11 cellular contexts compared by ENCODE assay signal in genomic region chr21:45019887-45020537, GRCh38. TPM values are rescaled to one million over a fixed set of nuclear protein-coding genes. Genes with fewer than 3 reads are reported as not detected.
A peak's percentile ranks its signal among the peaks of the same experiment; 100 is the strongest.
DNase-seq lines count a peak whose midpoint lies in the region; ATAC-seq and TF ChIP-seq lines count a peak whose summit lies in the region.
"Had no signal": no experiment of that assay in that cellular context is flagged by ENCODE, and none has a peak within 500 bp of the region (broad histone marks: within the 10 kb centered on the region; RNA-seq: fewer than 3 reads in every experiment).

No MANE protein-coding gene starts in this region.

- no peak for TF ChIP-seq RAD21 in IMR-90 (IDR thresholded peaks at IDR 0.05; ENCODE audit: low read length)

- H3K56ac ChIP-seq in IMR-90 (ENCODE audit: extremely low read depth, insufficient read depth, low read length) = no peak overlapping the region

- peak overlapping the region; percentile 70 for H2AK5ac ChIP-seq in IMR-90 (ENCODE audit: low read depth, low read length)

- peaks cover 35% of the 10 kb centered on the region for H3K36me3 ChIP-seq in BLaER1
- no peaks in the 10 kb centered on the region for H3K36me3 ChIP-seq in IMR-90 (ENCODE audit: control insufficient read depth, insufficient read depth, low read length)

- peak overlapping the region; percentile 35 for H3K4ac ChIP-seq in IMR-90 (ENCODE audit: low read depth, low read length)

- H2BK120ac ChIP-seq in IMR-90 (ENCODE audit: low read depth, low read length) = peak overlapping the region; percentile 64

- no peak for DNase-seq in IMR-90
- DNase-seq in left ventricle myocardium superior = peak; percentile 23
- peak; percentile 8 for DNase-seq in progenitor cell of endocrine pancreas (ENCODE audit: low spot score, unreplicated experiment)
- DNase-seq: activated CD4-positive, alpha-beta T cell treated with anti-CD3 and anti-CD28 coated beads for 48 hours; stimulated activated CD4-positive, alpha-beta T cell treated with anti-CD3 and anti-CD28 coated beads, Interleukin-4, amount 100 ng/mL, for 24 hours had no signal

- peak overlapping the region; percentile 73 for H3K4me2 ChIP-seq in BLaER1
- H3K4me2 ChIP-seq in IMR-90 (ENCODE audit: low read depth, low read length) = no peak overlapping the region

- no peak overlapping the region for H3K27ac Mint-ChIP-seq in progenitor cell of endocrine pancreas
- H3K27ac Mint-ChIP-seq: dendritic cell treated with granulocyte-macrophage colony-stimulating factor and Interleukin-4, amounts not matched to agents 40 ng/mL and 50 ng/mL, for 4 days had no signal

- POLR2A ChIA-PET in IMR-90 (lab: Charles Lee; ENCODE audit: unreplicated experiment) = no interaction called here

- H4K91ac ChIP-seq in IMR-90 (ENCODE audit: insufficient read depth, low read depth, low read length) = peak overlapping the region; percentile 66; the same call in 1 of the 2 replicates

- H3K14ac ChIP-seq in IMR-90 (replicated peaks; ENCODE audit: low read depth, low read length) = 0 out of 2 replicates have a peak overlapping the region, but pooled peaks have one; percentile 35

- H4K5ac ChIP-seq in IMR-90 (ENCODE audit: low read depth, low read length) = no peak overlapping the region

- peaks cover 41% of the 10 kb centered on the region for H3K27me3 Mint-ChIP-seq in progenitor cell of endocrine pancreas

- WGBS in IMR-90 (ENCODE audit: extremely low coverage in 2 of 2, insufficient read length in 1 of 2), 2 experiments = 97% methylated on average over 5 of the region's 19 CpGs; no CpG with 5 or more reads in 1 of the 2 experiments

- peak overlapping the region; percentile 57 for H2AFZ ChIP-seq in IMR-90 (replicated peaks; ENCODE audit: low read length, poor library complexity)

- no peak overlapping the region for H2AK9ac ChIP-seq in IMR-90 (replicated peaks; ENCODE audit: low read depth, low read length, poor library complexity)

- in situ Hi-C loops in IMR-90 (cut with MboI; ENCODE audit: low sequenced_read_pairs) = no loop called here

- H3K4me3 ChIP-seq in BLaER1 = no peak overlapping the region
- H3K4me3 ChIP-seq in IMR-90 (ENCODE audit: insufficient read depth, low read depth, low read length) = no peak overlapping the region

- intact Hi-C loops in IMR-90 (cut with micrococcal nuclease) (no loop called here), left ventricle myocardium superior (cut with micrococcal nuclease) (no loop called here)

- no peak overlapping the region for H3K18ac ChIP-seq in IMR-90 (ENCODE audit: low read depth, low read length)

- H3K9ac ChIP-seq in BLaER1 (no peak overlapping the region), IMR-90 (ENCODE audit: low read depth, low read length) (no peak overlapping the region)

- H2BK20ac ChIP-seq in IMR-90 (ENCODE audit: low read depth, low read length) = 0 out of 2 replicates have a peak overlapping the region, but pooled peaks have one; percentile 12

- peaks cover 6% of the 10 kb centered on the region for H3K9me1 ChIP-seq in IMR-90 (ENCODE audit: insufficient read depth, low read length)

- ATAC-seq in IMR-90 (ENCODE audit: low read depth) (no peak), left ventricle myocardium superior (no peak), HG02970 (IDR thresholded peaks at IDR 0.05; ENCODE audit: low FRiP score, unreplicated experiment) (no peak), HG02884 (IDR thresholded peaks at IDR 0.05; ENCODE audit: unreplicated experiment) (no peak), GM19467 (IDR thresholded peaks at IDR 0.05; ENCODE audit: unreplicated experiment) (no peak), GM21528 (IDR thresholded peaks at IDR 0.05; ENCODE audit: low FRiP score, unreplicated experiment) (no peak)

- CTCF ChIA-PET in IMR-90 (lab: Yijun Ruan, JAX) = no interaction called here

- H3K36me3 Mint-ChIP-seq in progenitor cell of endocrine pancreas (ENCODE audit: insufficient read depth) = no peaks in the 10 kb centered on the region

- dilution Hi-C loops in IMR-90 (cut with HindIII; ENCODE audit: low sequenced_read_pairs, unreplicated experiment) = no loop called here

- H3K9me3 Mint-ChIP-seq in progenitor cell of endocrine pancreas (ENCODE audit: low read depth) = peaks cover 11% of the 10 kb centered on the region

- no peak overlapping the region; the same call in 1 of the 2 replicates for H3K23ac ChIP-seq in IMR-90 (ENCODE audit: low read depth, low read length)

- no TSS peak for BruUV-seq in IMR-90 (replicated peaks; lab: Mats Ljungman, UMichigan)

- H3K4me1 Mint-ChIP-seq in progenitor cell of endocrine pancreas (ENCODE audit: low read depth) = peaks cover 13% of the 10 kb centered on the region

- H3K4me1 ChIP-seq in BLaER1 (peaks cover 58% of the 10 kb centered on the region), IMR-90 (ENCODE audit: control insufficient read depth, insufficient read depth, low read length) (peaks cover 5% of the 10 kb centered on the region)

- H4K20me1 ChIP-seq in BLaER1 (no peaks in the 10 kb centered on the region), IMR-90 (ENCODE audit: insufficient read depth, low read length) (no peaks in the 10 kb centered on the region; the same call in 1 of the 2 replicates)

- H3K79me1 ChIP-seq in IMR-90 (ENCODE audit: low read depth in 1 of 2, low read length in 2 of 2) = no peaks in the 10 kb centered on the region

- no peak overlapping the region for H3K4me3 Mint-ChIP-seq in progenitor cell of endocrine pancreas (ENCODE audit: low read depth)
- H3K4me3 Mint-ChIP-seq: dendritic cell treated with granulocyte-macrophage colony-stimulating factor and Interleukin-4, amounts not matched to agents 40 ng/mL and 50 ng/mL, for 4 days had no signal

- no peak for TF ChIP-seq POLR2A in IMR-90 (IDR thresholded peaks at IDR 0.05; ENCODE audit: low read depth, low read length)

- no peak overlapping the region for H2BK5ac ChIP-seq in IMR-90 (ENCODE audit: low read depth, low read length, poor library complexity, severe bottlenecking)

- peak overlapping the region; percentile 31 to 57; a peak in 1 of 4 replicates for H4K8ac ChIP-seq in IMR-90 (ENCODE audit: low read depth in 2 of 2, low read length in 2 of 2)

- TF ChIP-seq CTCF in IMR-90 (conservative IDR thresholded peaks at IDR 0.05; ENCODE audit: low read depth, low read length) (no peak), progenitor cell of endocrine pancreas (IDR thresholded peaks at IDR 0.05; ENCODE audit: unreplicated experiment) (no peak)

- H3K9me3 ChIP-seq in BLaER1 (peaks cover 32% of the 10 kb centered on the region), IMR-90 (ENCODE audit: control insufficient read depth, insufficient read depth, low read length) (peaks cover 5% of the 10 kb centered on the region)

- H2BK15ac ChIP-seq in IMR-90 (ENCODE audit: low read depth, low read length) = peak overlapping the region; percentile 63; the same call in 1 of the 3 replicates

- H3K27me3 ChIP-seq in BLaER1 = peaks cover 10% of the 10 kb centered on the region; the same call in 1 of the 2 replicates
- no peaks in the 10 kb centered on the region for H3K27me3 ChIP-seq in IMR-90 (ENCODE audit: control insufficient read depth, insufficient read depth, low read length)

- H3K27ac ChIP-seq in BLaER1 = no peak overlapping the region
- no peak overlapping the region for H3K27ac ChIP-seq in IMR-90 (ENCODE audit: insufficient read depth, low read length)

TF ChIP-seq in IMR-90, 13 proteins besides CTCF, POLR2A, EP300 and RAD21:
- TF ChIP-seq, protein P1, sequence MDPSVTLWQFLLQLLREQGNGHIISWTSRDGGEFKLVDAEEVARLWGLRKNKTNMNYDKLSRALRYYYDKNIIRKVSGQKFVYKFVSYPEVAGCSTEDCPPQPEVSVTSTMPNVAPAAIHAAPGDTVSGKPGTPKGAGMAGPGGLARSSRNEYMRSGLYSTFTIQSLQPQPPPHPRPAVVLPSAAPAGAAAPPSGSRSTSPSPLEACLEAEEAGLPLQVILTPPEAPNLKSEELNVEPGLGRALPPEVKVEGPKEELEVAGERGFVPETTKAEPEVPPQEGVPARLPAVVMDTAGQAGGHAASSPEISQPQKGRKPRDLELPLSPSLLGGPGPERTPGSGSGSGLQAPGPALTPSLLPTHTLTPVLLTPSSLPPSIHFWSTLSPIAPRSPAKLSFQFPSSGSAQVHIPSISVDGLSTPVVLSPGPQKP (IDR thresholded peaks at IDR 0.05; ENCODE audit: borderline replicate concordance, low read depth, low read length) = no peak
- TF ChIP-seq MXI1 (IDR thresholded peaks at IDR 0.05; ENCODE audit: borderline replicate concordance, low read depth, low read length) (no peak), FOS (IDR thresholded peaks at IDR 0.05; ENCODE audit: low read depth, low read length) (no peak), BHLHE40 (IDR thresholded peaks at IDR 0.05; ENCODE audit: low read depth, low read length) (no peak), SMC3 (IDR thresholded peaks at IDR 0.05; ENCODE audit: low read depth, low read length) (no peak), RCOR1 (IDR thresholded peaks at IDR 0.05; ENCODE audit: insufficient replicate concordance, low read length) (no peak), CEBPB (IDR thresholded peaks at IDR 0.05; ENCODE audit: low read depth, low read length) (no peak), CHD1 (IDR thresholded peaks at IDR 0.05; ENCODE audit: low read depth, low read length) (no peak), NFE2L2 (IDR thresholded peaks at IDR 0.05; ENCODE audit: low read depth, low read length) (no peak), MAFK (IDR thresholded peaks at IDR 0.05; ENCODE audit: low read depth, low read length) (no peak), RFX5 (IDR thresholded peaks at IDR 0.05; ENCODE audit: low read depth, low read length) (no peak), MAZ (IDR thresholded peaks at IDR 0.05; ENCODE audit: borderline replicate concordance, low read depth, low read length) (no peak), USF2 (IDR thresholded peaks at IDR 0.05; ENCODE audit: low read depth, low read length) (no peak)

RNA-seq across cellular contexts. Expression of gene ADARB1, which starts 54.4 kb away (rescaled TPM):
- total RNA-seq in IMR-90 (2012; rRNA removed) (39.7 and 39.8 TPM in 2 replicates), left ventricle myocardium superior (13.6 TPM), progenitor cell of endocrine pancreas (17.0 and 19.1 TPM in 2 replicates)
- polyA plus RNA-seq in IMR-90 (2012; rRNA removed) = 45.5 and 47.3 TPM in 2 replicates
- polyA plus RNA-seq in IMR-90 (2012; cell fraction: cytosol; rRNA removed) = 18.2 and 29.3 TPM in 2 replicates
- polyA plus RNA-seq in IMR-90 (2012; cell fraction: nucleus; rRNA removed; ENCODE audit: low replicate concordance) = 152 and 210 TPM in 2 replicates
